In genomic region chr14:57478050-57478449, GRCh38 we compare ENCODE assay signal across 8 cellular contexts. TPM values are rescaled to one million over a fixed set of nuclear protein-coding genes. Genes with fewer than 3 reads are reported as not detected.
"Had no signal": no experiment of that assay in that cellular context is flagged by ENCODE, and none has a peak within 500 bp of the region (broad histone marks: within the 10 kb centered on the region; RNA-seq: fewer than 3 reads in every experiment).

No MANE protein-coding gene starts in this region.

- H3K4me1 Mint-ChIP-seq: GM23338 had no signal

- H3K36me3 Mint-ChIP-seq: IgD-negative memory B cell had no signal

- H3K27ac Mint-ChIP-seq: GM23338, HFFc6, IgD-negative memory B cell had no signal

- H3K4me3 Mint-ChIP-seq: GM23338, H9, HFFc6, IgD-negative memory B cell had no signal

- ATAC-seq: GM23338, HepG2 had no signal

- DNase-seq: H9, HCEC 1CT, HFFc6, KBM-7 had no signal

- H3K9me3 Mint-ChIP-seq: GM23338, H9, HFFc6, IgD-negative memory B cell had no signal

- H3K4me3 ChIP-seq: GM23338 had no signal

RNA-seq across cellular contexts. Expression of gene CCDC198, which starts 15.6 kb away (rescaled TPM):
- total RNA-seq: GM23338, H1, H9, HFFc6 had no signal
- polyA plus RNA-seq: GM23338, H1, IgD-negative memory B cell had no signal
